ENCODE assay signal across 8 cellular contexts in genomic region chr22:41565403-41566054, GRCh38. TPM values are rescaled to one million over a fixed set of nuclear protein-coding genes. Genes with fewer than 3 reads are reported as not detected.
DNase-seq lines count a peak whose midpoint lies in the region; ATAC-seq, FAIRE-seq and TF ChIP-seq lines count a peak whose summit lies in the region.

No MANE protein-coding gene starts in this region.

- no peaks in the 10 kb centered on the region for H3K4me1 Mint-ChIP-seq in CD8-positive, alpha-beta T cell (ENCODE audit: low read depth)
- peaks cover 3% of the 10 kb centered on the region for H3K4me1 Mint-ChIP-seq in activated naive CD8-positive, alpha-beta T cell treated with anti-CD3 and anti-CD28 coated beads, Interleukin-2, amount 10 ng/mL, durations not matched to agents 7 days and 5 days
- H3K4me1 Mint-ChIP-seq in T-helper 17 cell, result no peaks in the 10 kb centered on the region

- no peaks in the 10 kb centered on the region for H3K36me3 Mint-ChIP-seq in CD8-positive, alpha-beta T cell
- H3K36me3 Mint-ChIP-seq in activated naive CD8-positive, alpha-beta T cell treated with anti-CD3 and anti-CD28 coated beads, Interleukin-2, amount 10 ng/mL, durations not matched to agents 7 days and 5 days, result no peaks in the 10 kb centered on the region
- no peaks in the 10 kb centered on the region for H3K36me3 Mint-ChIP-seq in T-helper 17 cell (ENCODE audit: low read depth)

- H3K9ac ChIP-seq in HUES48 (ENCODE audit: low read depth, low read length), result no peak overlapping the region

- intact Hi-C loops in CD8-positive, alpha-beta T cell (cut with DNase I, micrococcal nuclease), result no loop called here

- POLR2A ChIA-PET in CD8-positive, alpha-beta T cell (lab: Charles Lee), result no interaction called here
- POLR2A ChIA-PET in activated naive CD8-positive, alpha-beta T cell treated with anti-CD3 and anti-CD28 coated beads, Interleukin-2, amount 10 ng/mL, durations not matched to agents 7 days and 5 days (lab: Charles Lee), result interaction anchor here (0.7 to 1.9 kb wide), 8 partner anchors 8 to 959 kb away, joined by 3 to 12 read pairs (median 4); partner anchors contain the start of genes DESI1, PMM1, XRCC6 and ZC3H7B

- H3K27me3 Mint-ChIP-seq in CD8-positive, alpha-beta T cell (ENCODE audit: low read depth), result peaks cover 13% of the 10 kb centered on the region
- peaks cover 17% of the 10 kb centered on the region for H3K27me3 Mint-ChIP-seq in activated naive CD8-positive, alpha-beta T cell treated with anti-CD3 and anti-CD28 coated beads, Interleukin-2, amount 10 ng/mL, durations not matched to agents 7 days and 5 days
- peaks cover 15% of the 10 kb centered on the region for H3K27me3 Mint-ChIP-seq in T-helper 17 cell

- TF ChIP-seq CTCF in CD8-positive, alpha-beta T cell (IDR thresholded peaks at IDR 0.05), result no peak

- H3K9me3 ChIP-seq in CD8-positive, alpha-beta T cell (ENCODE audit: low read length), result no peaks in the 10 kb centered on the region
- H3K9me3 ChIP-seq in HUES48 (ENCODE audit: control insufficient read depth, insufficient read depth, low read length), result no peaks in the 10 kb centered on the region
- no peaks in the 10 kb centered on the region for H3K9me3 ChIP-seq in T-helper 17 cell (ENCODE audit: control insufficient read depth, low read length, poor library complexity, severe bottlenecking)

- no peaks in the 10 kb centered on the region for H3K27me3 ChIP-seq in CD8-positive, alpha-beta T cell (ENCODE audit: insufficient read depth, low read length)
- no peaks in the 10 kb centered on the region for H3K27me3 ChIP-seq in HUES48 (ENCODE audit: control insufficient read depth, insufficient read depth, low read length)

- H3K27ac ChIP-seq in CD8-positive, alpha-beta T cell (ENCODE audit: low read depth, low read length), result no peak overlapping the region
- H3K27ac ChIP-seq in HUES48 (ENCODE audit: low read depth, low read length), result peak overlapping the region; percentile 73

- no peaks in the 10 kb centered on the region for H3K9me3 Mint-ChIP-seq in CD8-positive, alpha-beta T cell
- H3K9me3 Mint-ChIP-seq in activated naive CD8-positive, alpha-beta T cell treated with anti-CD3 and anti-CD28 coated beads, Interleukin-2, amount 10 ng/mL, durations not matched to agents 7 days and 5 days, result no peaks in the 10 kb centered on the region

- no peak overlapping the region for H3K27ac Mint-ChIP-seq in CD8-positive, alpha-beta T cell
- no peak overlapping the region for H3K27ac Mint-ChIP-seq in activated naive CD8-positive, alpha-beta T cell treated with anti-CD3 and anti-CD28 coated beads, Interleukin-2, amount 10 ng/mL, durations not matched to agents 7 days and 5 days
- no peak overlapping the region for H3K27ac Mint-ChIP-seq in T-helper 17 cell

- CTCF ChIA-PET in CD8-positive, alpha-beta T cell (lab: Charles Lee), result interaction anchor here (0.5 kb wide), 1 partner anchor 20 kb away, joined by 3 read pairs; no protein-coding TSS in a partner anchor

- H3K36me3 ChIP-seq in CD8-positive, alpha-beta T cell (ENCODE audit: insufficient read depth, low read length), result no peaks in the 10 kb centered on the region
- no peaks in the 10 kb centered on the region for H3K36me3 ChIP-seq in HUES48 (ENCODE audit: control insufficient read depth, insufficient read depth, low read length)

- DNase-seq in CD8-positive, alpha-beta T cell, result no peak
- DNase-seq in activated naive CD8-positive, alpha-beta T cell treated with anti-CD3 and anti-CD28 coated beads, Interleukin-2, amount 10 ng/mL, durations not matched to agents 7 days and 5 days, result no peak
- DNase-seq in iPS-NIHi7 (ENCODE audit: extremely low spot score) (peak; percentile 53), frontal cortex (ENCODE audit: low spot score in 2 of 2) (no peak), T-helper 17 cell (no peak), ureter (ENCODE audit: low spot score) (no peak)

- no peaks in the 10 kb centered on the region for H3K4me1 ChIP-seq in CD8-positive, alpha-beta T cell (ENCODE audit: insufficient read depth, low read length)
- H3K4me1 ChIP-seq in HUES48 (ENCODE audit: control insufficient read depth, insufficient read depth, low read length), result peaks cover 29% of the 10 kb centered on the region

- H3K4me3 ChIP-seq in CD8-positive, alpha-beta T cell (ENCODE audit: low read depth, low read length), result no peak overlapping the region
- no peak overlapping the region for H3K4me3 ChIP-seq in HUES48 (ENCODE audit: low read depth, low read length)

- ATAC-seq in CD8-positive, alpha-beta T cell, result peak; percentile 40
- ATAC-seq in activated naive CD8-positive, alpha-beta T cell treated with anti-CD3 and anti-CD28 coated beads, Interleukin-2, amount 10 ng/mL, durations not matched to agents 7 days and 5 days (ENCODE audit: low read depth), result peak; percentile 86
- ATAC-seq in T-helper 17 cell (no peak), HG03571 (IDR thresholded peaks at IDR 0.05; ENCODE audit: unreplicated experiment) (no peak)

- FAIRE-seq in frontal cortex (lab: Jason Lieb, UNC), result no peak

- H3K4me3 Mint-ChIP-seq in CD8-positive, alpha-beta T cell, result no peak overlapping the region
- H3K4me3 Mint-ChIP-seq in activated naive CD8-positive, alpha-beta T cell treated with anti-CD3 and anti-CD28 coated beads, Interleukin-2, amount 10 ng/mL, durations not matched to agents 7 days and 5 days, result no peak overlapping the region
- H3K4me3 Mint-ChIP-seq in T-helper 17 cell, result no peak overlapping the region

RNA-seq across cellular contexts. Expression of gene CSDC2, which starts 4.7 kb away (rescaled TPM):
- total RNA-seq in CD8-positive, alpha-beta T cell, result not detected
- total RNA-seq in activated naive CD8-positive, alpha-beta T cell treated with anti-CD3 and anti-CD28 coated beads, Interleukin-2, amount 10 ng/mL, durations not matched to agents 7 days and 5 days, result not detected
- total RNA-seq in frontal cortex (8.6 TPM), T-helper 17 cell (not detected), ureter (1.8 TPM)

RNA-seq across cellular contexts. Expression of gene POLR3H, which starts 21.3 kb away (rescaled TPM):
- total RNA-seq in CD8-positive, alpha-beta T cell, result 10 to 100 TPM; 11.2 to 11.7 TPM
- total RNA-seq in activated naive CD8-positive, alpha-beta T cell treated with anti-CD3 and anti-CD28 coated beads, Interleukin-2, amount 10 ng/mL, durations not matched to agents 7 days and 5 days, result 10 to 100 TPM; 29.8 to 30.5 TPM
- total RNA-seq in frontal cortex, result 24.1 TPM
- total RNA-seq in T-helper 17 cell, result 10 to 100 TPM; 11.2 to 19.5 TPM
- 54.2 TPM for total RNA-seq in ureter

RNA-seq across cellular contexts. Expression of gene PMM1, which starts 24.1 kb away (rescaled TPM):
- total RNA-seq in CD8-positive, alpha-beta T cell, result 10 to 100 TPM; 19.1 to 22.4 TPM
- 10 to 100 TPM; 39.0 to 42.9 TPM for total RNA-seq in activated naive CD8-positive, alpha-beta T cell treated with anti-CD3 and anti-CD28 coated beads, Interleukin-2, amount 10 ng/mL, durations not matched to agents 7 days and 5 days
- total RNA-seq in frontal cortex (16.3 TPM), T-helper 17 cell (10 to 100 TPM; 23.1 to 25.3 TPM), ureter (18.7 TPM)

RNA-seq across cellular contexts. Expression of gene DESI1, which starts 55.3 kb away (rescaled TPM):
- total RNA-seq in CD8-positive, alpha-beta T cell, result 10 to 100 TPM; 12.0 to 12.6 TPM
- total RNA-seq in activated naive CD8-positive, alpha-beta T cell treated with anti-CD3 and anti-CD28 coated beads, Interleukin-2, amount 10 ng/mL, durations not matched to agents 7 days and 5 days, result 10 to 100 TPM; 29.5 to 29.7 TPM
- 17.9 TPM for total RNA-seq in frontal cortex
- 10 to 100 TPM; 16.3 to 19.1 TPM for total RNA-seq in T-helper 17 cell
- total RNA-seq in ureter, result 38.7 TPM

RNA-seq across cellular contexts. Expression of gene XRCC6, which starts 55.6 kb away (rescaled TPM):
- 100 to 1,000 TPM; 202 to 205 TPM for total RNA-seq in CD8-positive, alpha-beta T cell
- 100 to 1,000 TPM; 215 to 222 TPM for total RNA-seq in activated naive CD8-positive, alpha-beta T cell treated with anti-CD3 and anti-CD28 coated beads, Interleukin-2, amount 10 ng/mL, durations not matched to agents 7 days and 5 days
- total RNA-seq in frontal cortex (259 TPM), T-helper 17 cell (100 to 1,000 TPM; 147 to 165 TPM), ureter (209 TPM)

Comparison
In these comparisons a context has a peak if more than half of its experiments do, and no peak if none do; other contexts are left out.
1. ATAC-seq: peak in CD8-positive, alpha-beta T cell (single experiment) and activated naive CD8-positive, alpha-beta T cell treated with anti-CD3 and anti-CD28 coated beads, Interleukin-2, amount 10 ng/mL, durations not matched to agents 7 days and 5 days (single experiment); none in T-helper 17 cell (single experiment) and HG03571 (single experiment).